Comparison of ENCODE assay signal across 8 cellular contexts in the genomic region with DNA sequence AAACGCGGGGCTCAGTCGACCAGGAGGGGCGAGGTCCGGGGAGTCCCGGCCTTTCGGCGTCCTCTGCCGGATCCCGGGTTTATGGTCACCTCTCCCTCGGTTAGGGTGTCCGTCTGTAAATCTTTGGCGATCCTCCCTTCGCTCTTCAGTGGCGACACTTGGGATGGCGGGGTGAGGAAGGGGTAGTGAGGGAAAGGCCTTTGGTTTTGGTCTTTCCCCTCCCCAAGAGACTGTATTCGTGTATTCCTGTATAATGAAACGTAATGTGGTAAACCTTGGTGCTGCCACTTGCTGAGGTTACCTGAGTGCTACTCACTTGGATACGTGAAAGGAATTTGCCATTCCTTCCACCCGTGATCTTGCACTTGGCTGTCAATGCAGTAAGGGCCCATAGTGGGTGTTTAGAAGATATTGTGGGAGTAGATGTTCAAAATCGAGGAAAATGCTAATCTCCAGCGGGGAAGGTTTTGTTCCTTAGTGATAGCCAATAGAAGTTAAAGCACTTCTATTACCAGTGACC. TPM values are rescaled to one million over a fixed set of nuclear protein-coding genes. Genes with fewer than 3 reads are reported as not detected.
DNase-seq lines count a peak whose midpoint lies in the region; ATAC-seq, FAIRE-seq and TF ChIP-seq lines count a peak whose summit lies in the region.

No MANE protein-coding gene starts in this region.

- dilution Hi-C loops in endothelial cell of umbilical vein (cut with MboI; ENCODE audit: extremely low pct_ligation_motif_present, low sequenced_read_pairs): no loop called here

- no peaks in the 10 kb centered on the region for H3K27me3 Mint-ChIP-seq in activated naive CD4-positive, alpha-beta T cell treated with anti-CD3 and anti-CD28 coated beads for 36 hours (ENCODE audit: low read depth)

- peak overlapping the region; percentile 49 for H3K4me2 ChIP-seq in endothelial cell of umbilical vein (ENCODE audit: insufficient read depth, low read length)

- H3K4me3 Mint-ChIP-seq in activated naive CD4-positive, alpha-beta T cell treated with anti-CD3 and anti-CD28 coated beads for 36 hours: peak overlapping the region; percentile 93

- no peaks in the 10 kb centered on the region for H3K9me1 ChIP-seq in endothelial cell of umbilical vein (replicated peaks; ENCODE audit: control insufficient read depth, extremely low read depth, insufficient read depth, low read length)

- TSS peak; percentile 85 for BruUV-seq in endothelial cell of umbilical vein (replicated peaks; lab: Mats Ljungman, UMichigan)

- H3K27me3 ChIP-seq in MG63 (no peaks in the 10 kb centered on the region), endothelial cell of umbilical vein (ENCODE audit: control insufficient read depth in 2 of 2, insufficient read depth in 2 of 2, low read length in 2 of 2) (no peaks in the 10 kb centered on the region), pancreas (no peaks in the 10 kb centered on the region)

- TF ChIP-seq POLR2A in endothelial cell of umbilical vein (IDR thresholded peaks at IDR 0.05; ENCODE audit: low read depth, low read length): no peak

- H3K9ac ChIP-seq in endothelial cell of umbilical vein (replicated peaks; ENCODE audit: extremely low read depth, insufficient read depth, low read length): peak overlapping the region; percentile 88

- in situ Hi-C loops in G401 (cut with HindIII; ENCODE audit: low sequenced_read_pairs): no loop called here

- H3K4me1 ChIP-seq in endothelial cell of umbilical vein (ENCODE audit: control insufficient read depth, extremely low read depth, insufficient read depth, low read length): peaks cover 10% of the 10 kb centered on the region
- peaks cover 6 to 25% (median 13%) of the 10 kb centered on the region in 3 donors for H3K4me1 ChIP-seq in pancreas

- WGBS in pancreas, 2 donors: 1% methylated on average over 22 of the region's 22 CpGs

- no peak for DNase-seq in activated naive CD4-positive, alpha-beta T cell treated with anti-CD3 and anti-CD28 coated beads for 36 hours
- no peak for DNase-seq in activated naive CD4-positive, alpha-beta T cell (lab: John Stamatoyannopoulos, UW)
- no peak for DNase-seq in MG63
- DNase-seq in endothelial cell of umbilical vein (ENCODE audit: low read depth, low spot score): no peak
- no peak for DNase-seq in pancreas
- DNase-seq in G401 (ENCODE audit: low spot score): no peak
- no peak for DNase-seq in NCI-H1105 treated with DMSO at 0.1 percent for 48 hours (lab: John Stamatoyannopoulos, UW)
- no peak for DNase-seq in NCI-H2081 treated with DMSO at 0.1 percent for 48 hours (lab: John Stamatoyannopoulos, UW)

- peaks cover 27% of the 10 kb centered on the region for H3K79me2 ChIP-seq in endothelial cell of umbilical vein (ENCODE audit: control insufficient read depth, insufficient read depth, low read length)

- intact Hi-C loops in activated naive CD4-positive, alpha-beta T cell treated with anti-CD3 and anti-CD28 coated beads for 36 hours (cut with micrococcal nuclease): loop anchor here (1.0 to 5.0 kb wide), 12 partner anchors 38 to 1148 kb away; a partner anchor contains a TSS
- intact Hi-C loops in endothelial cell of umbilical vein (cut with micrococcal nuclease) (loop anchor here (1.0 kb wide), 2 partner anchors 81 to 262 kb away; a partner anchor contains a TSS), pancreas (cut with DNase I) (no loop called here)

- no peaks in the 10 kb centered on the region for H3K9me3 Mint-ChIP-seq in activated naive CD4-positive, alpha-beta T cell treated with anti-CD3 and anti-CD28 coated beads for 36 hours

- ATAC-seq in pancreas: no peak

- peak overlapping the region; percentile 92 for H3K27ac Mint-ChIP-seq in activated naive CD4-positive, alpha-beta T cell treated with anti-CD3 and anti-CD28 coated beads for 36 hours

- POLR2A ChIA-PET in endothelial cell of umbilical vein (lab: Charles Lee): interaction anchor here (0.6 kb wide), 1 partner anchor 11 kb away, joined by 4 read pairs; no protein-coding TSS in a partner anchor

- H3K27ac ChIP-seq in endothelial cell of umbilical vein (ENCODE audit: insufficient read depth, low read depth, low read length) (peak overlapping the region; percentile 56), pancreas (peak overlapping the region; percentile 79 to 93 (median 86))

- no peaks in the 10 kb centered on the region for H3K9me3 ChIP-seq in MG63
- H3K9me3 ChIP-seq in endothelial cell of umbilical vein (replicated peaks; ENCODE audit: control insufficient read depth, insufficient read depth, low read length): no peaks in the 10 kb centered on the region
- H3K9me3 ChIP-seq in pancreas: no peaks in the 10 kb centered on the region

- peak overlapping the region; percentile 81 for H3K4me3 ChIP-seq in MG63
- H3K4me3 ChIP-seq in endothelial cell of umbilical vein (replicated peaks in 1 of 3; ENCODE audit: insufficient read depth in 1 of 3, low read depth in 1 of 3, low read length in 3 of 3): peak overlapping the region; percentile 9 to 88 (median 68)
- H3K4me3 ChIP-seq in pancreas: peak overlapping the region; percentile 57 to 96 (median 74)

- TF ChIP-seq CTCF in endothelial cell of umbilical vein (IDR thresholded peaks at IDR 0.05; ENCODE audit: extremely low read depth in 1 of 2, insufficient read depth in 1 of 2, low read depth in 1 of 2, low read length in 2 of 2) (peak in 1 of 2 donors; percentile 4), pancreas (IDR thresholded peaks at IDR 0.05) (no peak)

- peaks cover 20% of the 10 kb centered on the region for H3K36me3 Mint-ChIP-seq in activated naive CD4-positive, alpha-beta T cell treated with anti-CD3 and anti-CD28 coated beads for 36 hours (ENCODE audit: low read depth)

- peak overlapping the region; percentile 55 for H2AFZ ChIP-seq in endothelial cell of umbilical vein (ENCODE audit: low read depth, low read length)

- FAIRE-seq in endothelial cell of umbilical vein (lab: Jason Lieb, UNC) (no peak), pancreas (lab: Jason Lieb, UNC) (no peak)

- H4K20me1 ChIP-seq in endothelial cell of umbilical vein (replicated peaks; ENCODE audit: control insufficient read depth, extremely low read depth, insufficient read depth, low read length): no peaks in the 10 kb centered on the region

- peaks cover 47% of the 10 kb centered on the region for H3K4me1 Mint-ChIP-seq in activated naive CD4-positive, alpha-beta T cell treated with anti-CD3 and anti-CD28 coated beads for 36 hours (ENCODE audit: low read depth)

- CTCF ChIA-PET in activated naive CD4-positive, alpha-beta T cell treated with anti-CD3 and anti-CD28 coated beads for 36 hours (lab: Charles Lee): interaction anchor here (0.5 kb wide), 1 partner anchor 216 kb away, joined by 3 read pairs; no protein-coding TSS in a partner anchor
- CTCF ChIA-PET in endothelial cell of umbilical vein (lab: Charles Lee): no interaction called here

- H3K36me3 ChIP-seq in MG63: peaks cover 37% of the 10 kb centered on the region
- H3K36me3 ChIP-seq in endothelial cell of umbilical vein (ENCODE audit: control insufficient read depth in 2 of 2, extremely low read depth in 1 of 2, insufficient read depth in 2 of 2, low read length in 2 of 2): no peaks in the 10 kb centered on the region
- H3K36me3 ChIP-seq in pancreas: no peaks in the 10 kb centered on the region

TF ChIP-seq in endothelial cell of umbilical vein, 7 proteins besides CTCF, POLR2A, EP300 and RAD21:
- TF ChIP-seq, protein P1, sequence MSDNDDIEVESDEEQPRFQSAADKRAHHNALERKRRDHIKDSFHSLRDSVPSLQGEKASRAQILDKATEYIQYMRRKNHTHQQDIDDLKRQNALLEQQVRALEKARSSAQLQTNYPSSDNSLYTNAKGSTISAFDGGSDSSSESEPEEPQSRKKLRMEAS (IDR thresholded peaks at IDR 0.05; ENCODE audit: insufficient read depth, insufficient read length): no peak
- no peak for TF ChIP-seq POLR2AphosphoS5 (IDR thresholded peaks at IDR 0.05; ENCODE audit: insufficient read depth, low read depth, low read length)
- no peak for TF ChIP-seq EZH2 (IDR thresholded peaks at IDR 0.05; ENCODE audit: borderline replicate concordance, low read depth, low read length, severe bottlenecking)
- TF ChIP-seq JUN (IDR thresholded peaks at IDR 0.05; ENCODE audit: borderline replicate concordance, insufficient read depth, insufficient read length, low read depth): no peak
- TF ChIP-seq FOS (IDR thresholded peaks at IDR 0.05; ENCODE audit: borderline replicate concordance, insufficient read depth, low read length): no peak
- TF ChIP-seq GATA2 (IDR thresholded peaks at IDR 0.05; ENCODE audit: insufficient read depth, insufficient read length, low read depth, low read length): no peak
- no peak for TF ChIP-seq MYC (IDR thresholded peaks at IDR 0.05; ENCODE audit: low read depth, low read length)

RNA-seq across cellular contexts. Expression of a gene that starts 0.5 kb away (rescaled TPM):
- 10 to 100 TPM; 64.7 to 64.8 TPM for total RNA-seq in activated naive CD4-positive, alpha-beta T cell treated with anti-CD3 and anti-CD28 coated beads for 36 hours
- 28.2 and 49.7 TPM in 2 replicates for total RNA-seq in MG63 (2014; rRNA removed; shearing (Covaris generic); ENCODE audit: low replicate concordance)
- total RNA-seq in endothelial cell of umbilical vein: 35.1 and 39.6 TPM in 2 replicates
- 12.5 and 15.4 TPM in 2 replicates for polyA plus RNA-seq in endothelial cell of umbilical vein
- 13.1 and 13.8 TPM in 2 replicates for polyA plus RNA-seq in endothelial cell of umbilical vein (2011; cell fraction: cytosol; rRNA removed)
- polyA plus RNA-seq in endothelial cell of umbilical vein (2011; cell fraction: nucleus; rRNA removed): 33.6 and 39.7 TPM in 2 replicates
- polyA plus RNA-seq in endothelial cell of umbilical vein (2012): 23.2 and 29.1 TPM in 2 replicates
- 55.8 and 62.2 TPM in 2 replicates for polyA minus RNA-seq in endothelial cell of umbilical vein
- polyA minus RNA-seq in endothelial cell of umbilical vein (2011; cell fraction: cytosol; rRNA and poly(A)+ RNA removed): 145 TPM
- 38.5 and 63.1 TPM in 2 replicates for polyA minus RNA-seq in endothelial cell of umbilical vein (2011; cell fraction: nucleus; rRNA and poly(A)+ RNA removed)
- 10 to 100 TPM; 12.0 to 20.2 (median 13.8) TPM for total RNA-seq in pancreas
- 10 to 100 TPM in 1 of 2 donors, 1 to 10 TPM in 1; 9.7 to 15.2 TPM for polyA plus RNA-seq in pancreas
- total RNA-seq in G401 (2014; rRNA removed; shearing (Covaris generic)): 38.5 and 61.9 TPM in 2 replicates

Comparison
In these comparisons a context has a peak if more than half of its experiments do, and no peak if none do; other contexts are left out.
1. intact Hi-C loops: an anchor here in activated naive CD4-positive, alpha-beta T cell treated with anti-CD3 and anti-CD28 coated beads for 36 hours (1.0 to 5.0 kb wide) and endothelial cell of umbilical vein (1.0 kb wide); none called in pancreas.